Comparison of ENCODE assay signal across 6 cellular contexts in the genomic region with DNA sequence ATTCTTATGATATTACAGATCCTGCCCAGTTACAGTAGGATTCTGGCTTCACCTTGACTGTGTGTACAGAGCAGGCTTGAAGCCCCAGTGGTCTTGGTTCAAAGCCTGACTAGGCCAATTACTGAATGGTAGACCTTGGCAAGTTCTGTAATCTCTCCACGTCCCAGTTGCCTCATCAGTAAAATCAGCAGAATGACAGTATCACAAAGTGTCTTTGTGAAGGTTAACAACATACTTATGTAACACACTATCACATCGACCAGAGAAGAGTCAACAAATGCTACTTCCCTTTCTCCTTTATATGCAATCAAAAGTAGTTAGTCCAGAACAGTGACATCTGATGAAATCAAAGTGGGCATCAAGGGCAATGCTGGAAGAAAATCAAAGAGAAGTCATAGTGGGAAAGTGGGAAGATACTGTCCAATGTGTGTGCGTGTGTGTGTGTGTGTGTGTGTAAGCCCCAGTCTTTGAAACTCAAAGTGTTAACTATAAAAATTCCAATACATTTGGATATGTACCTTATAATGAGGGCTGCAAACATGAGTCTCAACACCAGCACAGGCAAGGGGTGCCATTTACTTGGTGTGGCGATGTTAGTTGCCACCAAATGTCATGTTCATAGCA.
"Had no signal": no experiment of that assay in that cellular context is flagged by ENCODE, and none has a peak within 500 bp of the region (broad histone marks: within the 10 kb centered on the region; RNA-seq: fewer than 3 reads in every experiment).

No MANE protein-coding gene starts in this region.

- H3K36me3 Mint-ChIP-seq: IgD-negative memory B cell had no signal

- H3K4me3 Mint-ChIP-seq: GM23338, HFFc6, IgD-negative memory B cell had no signal

- H3K9me3 ChIP-seq: HAP-1 had no signal

- DNase-seq: HFFc6 had no signal

- H3K27me3 Mint-ChIP-seq: IgD-negative memory B cell had no signal

- H3K36me3 ChIP-seq: HAP-1 had no signal

- H3K4me3 ChIP-seq: GM23338, HAP-1 had no signal

- H3K27ac ChIP-seq: HL-60 had no signal

- H3K4me1 ChIP-seq: HAP-1 had no signal

- H3K27ac Mint-ChIP-seq: GM23338, HFFc6, IgD-negative memory B cell had no signal

- H3K9me3 Mint-ChIP-seq: GM23338, HFFc6 had no signal

- ATAC-seq: GM23338, HCT116 had no signal

- H3K4me1 Mint-ChIP-seq: IgD-negative memory B cell had no signal
